21 cellular contexts compared by ENCODE assay signal in the genomic region with DNA sequence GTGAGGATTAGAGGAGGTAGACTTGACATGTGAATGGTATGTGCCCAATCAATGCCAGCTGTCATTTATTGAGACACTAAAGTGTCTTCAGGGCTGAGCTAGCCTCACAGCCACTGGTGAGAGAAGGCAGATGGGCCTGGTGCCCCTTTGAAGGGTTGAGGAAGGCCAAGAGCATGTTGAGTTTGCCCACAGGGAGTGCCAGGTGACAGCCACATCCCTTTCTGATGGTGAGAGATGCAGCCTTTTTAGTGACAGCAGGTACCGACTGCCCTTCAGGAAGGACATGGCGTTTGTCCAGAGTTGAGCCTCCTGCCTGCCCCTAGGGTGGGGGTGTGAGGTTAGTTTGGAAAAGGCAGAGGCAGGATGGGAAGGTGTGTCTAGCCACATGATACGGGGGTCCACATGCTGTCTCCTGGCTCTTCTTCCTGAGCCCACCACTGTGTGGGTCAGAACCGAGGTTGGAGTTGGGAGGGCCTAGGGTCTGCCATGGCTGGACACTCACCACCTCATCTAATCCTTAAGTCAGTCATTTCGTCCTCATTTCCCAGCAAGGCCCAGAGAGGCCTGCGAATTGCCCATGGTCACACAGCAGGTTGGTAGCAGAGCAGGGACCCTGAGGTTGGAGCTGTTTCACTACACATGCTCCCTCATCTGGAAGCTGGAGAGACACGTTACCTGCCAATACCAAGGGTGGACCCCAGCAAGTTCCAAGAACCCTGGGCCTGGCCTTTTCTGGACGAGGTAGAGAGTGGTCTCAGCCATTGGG. TPM values are rescaled to one million over a fixed set of nuclear protein-coding genes. Genes with fewer than 3 reads are reported as not detected.
DNase-seq lines count a peak whose midpoint lies in the region; ATAC-seq, FAIRE-seq and TF ChIP-seq lines count a peak whose summit lies in the region.
"Had no signal": no experiment of that assay in that cellular context is flagged by ENCODE, and none has a peak within 500 bp of the region (broad histone marks: within the 10 kb centered on the region; RNA-seq: fewer than 3 reads in every experiment).

No MANE protein-coding gene starts in this region.

- H3K9me1 ChIP-seq in K562 (ENCODE audit: control insufficient read depth, insufficient read depth, low read length), result no peaks in the 10 kb centered on the region

- TF ChIP-seq POLR2A in K562 (conservative IDR thresholded peaks at IDR 0.05) (no peak), spleen (IDR thresholded peaks at IDR 0.05) (no peak)

- CTCF ChIA-PET in K562 (lab: Yijun Ruan, JAX; ENCODE audit: low intra/inter-chr PET ratio), result no interaction called here
- CTCF ChIA-PET in activated CD8-positive, alpha-beta T cell treated with anti-CD3 and anti-CD28 coated beads for 36 hours (lab: Charles Lee), result interaction anchor here (1.0 kb wide), 1 partner anchor 35 kb away, joined by 4 read pairs; no protein-coding TSS in a partner anchor

- H3K27me3 ChIP-seq in K562 (ENCODE audit: control insufficient read depth in 2 of 2, insufficient read depth in 2 of 2, low read length in 2 of 2), result no peaks in the 10 kb centered on the region
- H3K27me3 ChIP-seq in spleen (replicated peaks in 1 of 7), result no peaks in the 10 kb centered on the region

- H4K20me1 ChIP-seq in K562 (replicated peaks; ENCODE audit: control insufficient read depth, insufficient read depth, low read length), result no peaks in the 10 kb centered on the region

- no peak overlapping the region for H2AFZ ChIP-seq in K562 (ENCODE audit: low read depth, low read length)

- BruUV-seq in K562 (replicated peaks; lab: Mats Ljungman, UMichigan), result no TSS peak

- no peak for ATAC-seq in left cardiac atrium
- no peak for ATAC-seq in Right ventricle myocardium inferior
- ATAC-seq in K562, result no peak
- no peak for ATAC-seq in activated CD8-positive, alpha-beta T cell treated with anti-CD3 and anti-CD28 coated beads for 36 hours
- ATAC-seq in HG03457 (IDR thresholded peaks at IDR 0.05; ENCODE audit: unreplicated experiment), result no peak
- ATAC-seq: GM12878 had no signal

- H3K27ac ChIP-seq in K562 (ENCODE audit: extremely low read depth, low read depth, low read length) (no peak overlapping the region), kidney (ENCODE audit: low read depth in 2 of 2, low read length in 2 of 2) (no peak overlapping the region), spleen (no peak overlapping the region)

- FAIRE-seq in K562 (lab: Jason Lieb, UNC), result no peak
- no peak for FAIRE-seq in kidney (lab: Jason Lieb, UNC)
- FAIRE-seq: GM12878 had no signal

- intact Hi-C loops in left cardiac atrium (cut with DNase I) (no loop called here), Right ventricle myocardium inferior (cut with DNase I) (no loop called here), K562 (cut with micrococcal nuclease) (no loop called here), kidney (cut with DNase I) (no loop called here), spleen (cut with DNase I; ENCODE audit: low total_unique reads) (loop anchor here (10.0 kb wide), 1 partner anchor 81 kb away; no protein-coding TSS in a partner anchor)
- intact Hi-C loops in activated CD8-positive, alpha-beta T cell treated with anti-CD3 and anti-CD28 coated beads for 36 hours (cut with micrococcal nuclease), result no loop called here

- no peak for TF ChIP-seq EP300 in K562 (IDR thresholded peaks at IDR 0.05; ENCODE audit: low read length)

- no peak overlapping the region for H3K4me2 ChIP-seq in K562 (ENCODE audit: insufficient read depth, low read length)

- POLR2A ChIA-PET in K562 (lab: Yijun Ruan, JAX), result interaction anchor here (1.0 kb wide), 1 partner anchor 9 kb away, joined by 4 read pairs; no protein-coding TSS in a partner anchor
- POLR2A ChIA-PET in activated CD8-positive, alpha-beta T cell treated with anti-CD3 and anti-CD28 coated beads for 36 hours (lab: Charles Lee), result no interaction called here

- H3K27me3 Mint-ChIP-seq in activated CD8-positive, alpha-beta T cell treated with anti-CD3 and anti-CD28 coated beads for 36 hours, result no peaks in the 10 kb centered on the region

- no peak for TF ChIP-seq RAD21 in K562 (CRISPR knock-in tag; conservative IDR thresholded peaks at IDR 0.05 in 1 of 2, IDR thresholded peaks at IDR 0.05 in 1 of 2)

- H3K9me3 ChIP-seq in K562 (replicated peaks; ENCODE audit: control insufficient read depth, insufficient read depth, low read depth, low read length) (no peaks in the 10 kb centered on the region), kidney (ENCODE audit: control insufficient read depth in 1 of 2, low read length in 2 of 2) (no peaks in the 10 kb centered on the region), spleen (no peaks in the 10 kb centered on the region)
- H3K9me3 ChIP-seq: HAP-1 had no signal

- WGBS in K562 (ENCODE audit: insufficient coverage, low coverage, missing lambda C conversion rate), result 46% methylated on average over 8 of the region's 8 CpGs
- WGBS in spleen, 5 donors, result 75 to 89% (median 88%) methylated on average over 5 to 8 of the region's 8 CpGs

- no peaks in the 10 kb centered on the region for H3K36me3 Mint-ChIP-seq in activated CD8-positive, alpha-beta T cell treated with anti-CD3 and anti-CD28 coated beads for 36 hours (ENCODE audit: low read depth)

- H3K27ac Mint-ChIP-seq in activated CD8-positive, alpha-beta T cell treated with anti-CD3 and anti-CD28 coated beads for 36 hours, result no peak overlapping the region

- no peak for TF ChIP-seq CTCF in K562 (IDR thresholded peaks at IDR 0.05 in 2 of 3, conservative IDR thresholded peaks at IDR 0.05 in 1 of 3; ENCODE audit: insufficient read depth in 2 of 3, low read depth in 1 of 3, low read length in 3 of 3)
- no peak for TF ChIP-seq CTCF in kidney (IDR thresholded peaks at IDR 0.05; ENCODE audit: borderline replicate concordance, extremely low read depth, insufficient read depth)
- no peak for TF ChIP-seq CTCF in spleen (IDR thresholded peaks at IDR 0.05 in 8 of 11, conservative IDR thresholded peaks at IDR 0.05 in 3 of 11)
- no peak for TF ChIP-seq CTCF in activated CD8-positive, alpha-beta T cell treated with anti-CD3 and anti-CD28 coated beads for 36 hours (IDR thresholded peaks at IDR 0.05)

- H3K9ac ChIP-seq in K562 (ENCODE audit: insufficient read depth in 1 of 2, low read depth in 2 of 2, low read length in 2 of 2) (peak overlapping the region in 1 of 2 experiments; percentile 0; a peak in 1 of 4 replicates), kidney (ENCODE audit: low read length in 2 of 2) (no peak overlapping the region)

- H3K9me3 Mint-ChIP-seq in activated CD8-positive, alpha-beta T cell treated with anti-CD3 and anti-CD28 coated beads for 36 hours, result no peaks in the 10 kb centered on the region

- H3K36me3 ChIP-seq in K562 (ENCODE audit: control insufficient read depth, insufficient read depth, low read length), result no peaks in the 10 kb centered on the region
- no peaks in the 10 kb centered on the region for H3K36me3 ChIP-seq in kidney (ENCODE audit: control insufficient read depth in 1 of 2, insufficient read depth in 2 of 2, low read length in 2 of 2)
- no peaks in the 10 kb centered on the region for H3K36me3 ChIP-seq in spleen
- H3K36me3 ChIP-seq: HAP-1 had no signal

- H3K79me2 ChIP-seq in K562 (ENCODE audit: control insufficient read depth, insufficient read depth, low read length), result no peaks in the 10 kb centered on the region

- H3K4me1 ChIP-seq in K562 (replicated peaks in 1 of 2; ENCODE audit: control insufficient read depth in 2 of 2, insufficient read depth in 2 of 2, low read length in 2 of 2) (peaks cover 19 to 35% of the 10 kb centered on the region in 2 experiments), kidney (ENCODE audit: control insufficient read depth in 1 of 2, insufficient read depth in 1 of 2, low read depth in 1 of 2, low read length in 2 of 2) (peaks cover 0 to 7% of the 10 kb centered on the region in 2 donors), spleen (peaks cover 6 to 24% (median 13%) of the 10 kb centered on the region in 6 donors)

- H3K4me3 ChIP-seq in K562, result no peak overlapping the region
- H3K4me3 ChIP-seq in kidney (ENCODE audit: low read length in 2 of 2), result no peak overlapping the region
- no peak overlapping the region for H3K4me3 ChIP-seq in spleen
- H3K4me3 ChIP-seq: GM12878, HAP-1 had no signal

- DNase-seq in left cardiac atrium (peak; percentile 7), Right ventricle myocardium inferior (ENCODE audit: missing footprints) (no peak), K562 (ENCODE audit: extremely low read depth in 1 of 4, low spot score in 3 of 4) (no peak), kidney (peak; percentile 5), spleen (peak; percentile 49), NCI-H524 treated with DMSO at 0.1 percent for 48 hours (lab: John Stamatoyannopoulos, UW) (no peak)
- no peak for DNase-seq in activated CD8-positive, alpha-beta T cell treated with anti-CD3 and anti-CD28 coated beads for 36 hours
- DNase-seq: DND-41, GDM1, NCI-H1105 treated with DMSO at 0.1 percent for 48 hours, NCI-H1694 treated with DMSO at 0.1 percent for 48 hours, NCI-H345, NCI-H526 treated with DMSO at 0.1 percent for 48 hours, OCI-M1 had no signal

- peaks cover 5% of the 10 kb centered on the region for H3K4me1 Mint-ChIP-seq in activated CD8-positive, alpha-beta T cell treated with anti-CD3 and anti-CD28 coated beads for 36 hours (ENCODE audit: low read depth)

- in situ Hi-C loops in K562 (cut with MboI), result no loop called here

- H3K4me3 Mint-ChIP-seq in activated CD8-positive, alpha-beta T cell treated with anti-CD3 and anti-CD28 coated beads for 36 hours, result no peak overlapping the region

RNA-seq across cellular contexts. Expression of gene SPDEF, which starts 32.5 kb away (rescaled TPM):
- total RNA-seq in left cardiac atrium, result under 1 TPM in 1 of 2 donors, not detected in 1; 0.16 TPM
- total RNA-seq in Right ventricle myocardium inferior, result not detected
- not detected in 2 replicates for total RNA-seq in K562 (2011; cell fraction: chromatin; rRNA removed; ENCODE audit: low replicate concordance)
- total RNA-seq in K562 (2011; cell fraction: nucleolus; rRNA removed), result 0.13 TPM in 1 of 2 replicates, not detected in the other
- 0.29 TPM in 1 of 2 replicates, not detected in the other for total RNA-seq in K562 (2011; cell fraction: nucleoplasm; rRNA removed)
- 0.08 TPM in 1 of 2 replicates, not detected in the other for total RNA-seq in K562 (2014; rRNA removed)
- not detected in 2 replicates for total RNA-seq in K562 (2014; rRNA removed; fragmentation: Illumina TruSeq; extraction: Trizol)
- 0.11 and 0.15 TPM in 2 replicates for total RNA-seq in K562 (2015; rRNA removed; fragmentation: Illumina TruSeq; extraction: Trizol)
- 0.11 and 0.16 TPM in 2 replicates for total RNA-seq in K562 (2021)
- 0.04 and 0.08 TPM in 2 replicates for polyA plus RNA-seq in K562 (2011; rRNA removed)
- 0.13 and 0.16 TPM in 2 replicates for polyA plus RNA-seq in K562 (2011; cell fraction: cytosol; rRNA removed)
- 0.23 and 0.35 TPM in 2 replicates for polyA plus RNA-seq in K562 (2011; cell fraction: nucleus; rRNA removed)
- polyA plus RNA-seq in K562 (2012), result 0.05 TPM in 1 of 2 replicates, not detected in the other
- polyA plus RNA-seq in K562 (2014; fragmentation: Illumina TruSeq; extraction: Trizol), result 0.10 TPM in 1 of 2 replicates, not detected in the other
- not detected for polyA plus RNA-seq in K562 (2014; fragmentation: Nextera tagmentation; extraction: Ambion mirVana)
- polyA plus RNA-seq in K562 (2014; rRNA removed), result 0.08 and 0.12 TPM in 2 replicates
- polyA minus RNA-seq in K562 (2011; rRNA and poly(A)+ RNA removed), result not detected in 2 replicates
- polyA minus RNA-seq in K562 (2011; cell fraction: cytosol; rRNA and poly(A)+ RNA removed), result not detected in 2 replicates
- polyA minus RNA-seq in K562 (2011; cell fraction: nucleus; rRNA and poly(A)+ RNA removed), result not detected in 2 replicates
- total RNA-seq in kidney, result 0.19 TPM
- polyA plus RNA-seq in kidney (ENCODE audit: insufficient read depth, low read depth, low replicate concordance), result not detected
- total RNA-seq in spleen, result under 1 TPM in 1 of 7 donors, not detected in 6; 0.32 TPM
- polyA plus RNA-seq in spleen, result under 1 TPM in 2 of 3 donors, not detected in 1; 0.03 to 0.13 TPM
- total RNA-seq in activated CD8-positive, alpha-beta T cell treated with anti-CD3 and anti-CD28 coated beads for 36 hours, result not detected
- total RNA-seq: A172, GM12878 had no signal
- polyA plus RNA-seq: BJ, GM12878 had no signal

RNA-seq across cellular contexts. Expression of gene PACSIN1, which starts 57.7 kb away (rescaled TPM):
- total RNA-seq in left cardiac atrium (1 to 10 TPM; 3.4 to 8.4 TPM), Right ventricle myocardium inferior (10.8 TPM), K562 (2014; rRNA removed) (0.41 and 0.45 TPM in 2 replicates), K562 (2014; rRNA removed; fragmentation: Illumina TruSeq; extraction: Trizol) (0.10 and 0.29 TPM in 2 replicates), K562 (2015; rRNA removed; fragmentation: Illumina TruSeq; extraction: Trizol) (0.22 and 0.23 TPM in 2 replicates), K562 (2021) (0.98 and 1.7 TPM in 2 replicates), kidney (1.7 TPM), spleen (1 to 10 TPM in 6 of 7 donors, under 1 TPM in 1; 0.66 to 1.9 (median 1.3) TPM)
- 1.5 and 2.1 TPM in 2 replicates for total RNA-seq in K562 (2011; cell fraction: chromatin; rRNA removed; ENCODE audit: low replicate concordance)
- total RNA-seq in K562 (2011; cell fraction: nucleolus; rRNA removed), result 1.2 and 1.3 TPM in 2 replicates
- 0.99 and 1.1 TPM in 2 replicates for total RNA-seq in K562 (2011; cell fraction: nucleoplasm; rRNA removed)
- polyA plus RNA-seq in K562 (2011; rRNA removed) (1.1 and 1.4 TPM in 2 replicates), K562 (2014; fragmentation: Illumina TruSeq; extraction: Trizol) (0.79 and 1.4 TPM in 2 replicates), K562 (2014; fragmentation: Nextera tagmentation; extraction: Ambion mirVana) (under 1 TPM; 0.01 to 0.03 TPM), K562 (2014; rRNA removed) (0.98 and 1.2 TPM in 2 replicates), kidney (ENCODE audit: insufficient read depth, low read depth, low replicate concordance) (4.1 TPM), spleen (1 to 10 TPM in 1 of 3 donors, under 1 TPM in 2; 0.67 to 2.8 (median 0.86) TPM)
- 1.2 and 1.6 TPM in 2 replicates for polyA plus RNA-seq in K562 (2011; cell fraction: cytosol; rRNA removed)
- polyA plus RNA-seq in K562 (2011; cell fraction: nucleus; rRNA removed), result 2.2 and 3.4 TPM in 2 replicates
- 0.90 and 1.2 TPM in 2 replicates for polyA plus RNA-seq in K562 (2012)
- polyA minus RNA-seq in K562 (2011; rRNA and poly(A)+ RNA removed), result 0.98 and 1.1 TPM in 2 replicates
- 0.95 and 1.7 TPM in 2 replicates for polyA minus RNA-seq in K562 (2011; cell fraction: cytosol; rRNA and poly(A)+ RNA removed)
- 0.67 and 1.9 TPM in 2 replicates for polyA minus RNA-seq in K562 (2011; cell fraction: nucleus; rRNA and poly(A)+ RNA removed)
- under 1 TPM; 0.47 to 0.51 TPM for total RNA-seq in activated CD8-positive, alpha-beta T cell treated with anti-CD3 and anti-CD28 coated beads for 36 hours
- total RNA-seq: A172, HT1080, RPMI7951 had no signal

Comparison
In these comparisons a context has a peak if more than half of its experiments do, and no peak if none do; other contexts are left out.
1. DNase-seq: peak in left cardiac atrium (single experiment), kidney (single experiment) and spleen (single experiment); none in Right ventricle myocardium inferior (single experiment), K562 (0 of 4), activated CD8-positive, alpha-beta T cell treated with anti-CD3 and anti-CD28 coated beads for 36 hours (single experiment) and NCI-H524 treated with DMSO at 0.1 percent for 48 hours (single experiment).